1 cellular context compared by ENCODE assay signal in the genomic region with DNA sequence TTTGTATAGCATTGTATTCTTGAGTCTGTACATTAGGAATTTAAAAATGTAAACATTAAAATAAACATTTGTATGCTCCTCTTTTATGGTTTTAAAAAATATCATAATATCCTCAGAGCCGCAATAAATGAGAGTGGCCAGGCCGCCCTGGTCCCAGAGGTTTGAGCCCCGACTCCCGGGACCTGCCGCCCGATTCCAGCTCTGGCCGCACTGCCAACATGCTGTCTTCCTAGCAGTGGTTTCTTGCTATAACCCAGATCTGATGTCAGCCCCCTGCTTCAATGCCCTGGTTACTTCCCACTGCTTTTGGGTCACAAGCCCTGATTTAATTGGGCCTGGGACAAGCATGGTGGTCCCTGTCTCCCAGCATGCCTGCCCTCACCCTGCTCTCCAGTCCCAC.
TF ChIP-seq lines count a peak whose summit lies in the region.

No MANE protein-coding gene starts in this region.

TF ChIP-seq in H1, 55 proteins besides CTCF, POLR2A, EP300 and RAD21:
- TF ChIP-seq GABPA (IDR thresholded peaks at IDR 0.05; ENCODE audit: borderline replicate concordance, insufficient read depth, low read length) (no peak), GTF2F1 (IDR thresholded peaks at IDR 0.05; ENCODE audit: borderline replicate concordance, low read depth, low read length) (no peak), RBBP5 (IDR thresholded peaks at IDR 0.05; ENCODE audit: borderline replicate concordance, low read depth, low read length) (no peak), BACH1 (IDR thresholded peaks at IDR 0.05; ENCODE audit: low read length) (no peak), BRCA1 (IDR thresholded peaks at IDR 0.05; ENCODE audit: low read depth, low read length) (no peak), MAFK (IDR thresholded peaks at IDR 0.05; ENCODE audit: low read depth, low read length) (no peak), HDAC2 (IDR thresholded peaks at IDR 0.05; ENCODE audit: borderline replicate concordance in 1 of 2, low read depth in 2 of 2, low read length in 2 of 2) (no peak), SP2 (IDR thresholded peaks at IDR 0.05; ENCODE audit: low read length) (no peak), TEAD4 (IDR thresholded peaks at IDR 0.05; ENCODE audit: low read depth, low read length) (no peak), CEBPB (IDR thresholded peaks at IDR 0.05; ENCODE audit: low read depth, low read length) (no peak), SIN3A (conservative IDR thresholded peaks at IDR 0.05 in 1 of 2, IDR thresholded peaks at IDR 0.05 in 1 of 2; ENCODE audit: low read depth in 1 of 2, low read length in 2 of 2) (no peak), POU5F1 (IDR thresholded peaks at IDR 0.05; ENCODE audit: low read depth, low read length) (no peak), TAF7 (optimal IDR thresholded peaks at IDR 0.05; ENCODE audit: borderline replicate concordance, low read depth, low read length) (no peak), BCL11A (IDR thresholded peaks at IDR 0.05; ENCODE audit: low read depth in 2 of 2, low read length in 2 of 2) (no peak), CHD2 (IDR thresholded peaks at IDR 0.05; ENCODE audit: low read length) (no peak), JUND (IDR thresholded peaks at IDR 0.05; ENCODE audit: low read length) (no peak), HDAC6 (IDR thresholded peaks at IDR 0.05; ENCODE audit: low read depth, low read length) (no peak)
- TF ChIP-seq, protein P1, sequence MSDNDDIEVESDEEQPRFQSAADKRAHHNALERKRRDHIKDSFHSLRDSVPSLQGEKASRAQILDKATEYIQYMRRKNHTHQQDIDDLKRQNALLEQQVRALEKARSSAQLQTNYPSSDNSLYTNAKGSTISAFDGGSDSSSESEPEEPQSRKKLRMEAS (IDR thresholded peaks at IDR 0.05), result no peak
- TF ChIP-seq, protein P2, sequence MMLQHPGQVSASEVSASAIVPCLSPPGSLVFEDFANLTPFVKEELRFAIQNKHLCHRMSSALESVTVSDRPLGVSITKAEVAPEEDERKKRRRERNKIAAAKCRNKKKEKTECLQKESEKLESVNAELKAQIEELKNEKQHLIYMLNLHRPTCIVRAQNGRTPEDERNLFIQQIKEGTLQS (IDR thresholded peaks at IDR 0.05; ENCODE audit: insufficient read depth, low read depth, low read length), result no peak
- TF ChIP-seq, protein P3, sequence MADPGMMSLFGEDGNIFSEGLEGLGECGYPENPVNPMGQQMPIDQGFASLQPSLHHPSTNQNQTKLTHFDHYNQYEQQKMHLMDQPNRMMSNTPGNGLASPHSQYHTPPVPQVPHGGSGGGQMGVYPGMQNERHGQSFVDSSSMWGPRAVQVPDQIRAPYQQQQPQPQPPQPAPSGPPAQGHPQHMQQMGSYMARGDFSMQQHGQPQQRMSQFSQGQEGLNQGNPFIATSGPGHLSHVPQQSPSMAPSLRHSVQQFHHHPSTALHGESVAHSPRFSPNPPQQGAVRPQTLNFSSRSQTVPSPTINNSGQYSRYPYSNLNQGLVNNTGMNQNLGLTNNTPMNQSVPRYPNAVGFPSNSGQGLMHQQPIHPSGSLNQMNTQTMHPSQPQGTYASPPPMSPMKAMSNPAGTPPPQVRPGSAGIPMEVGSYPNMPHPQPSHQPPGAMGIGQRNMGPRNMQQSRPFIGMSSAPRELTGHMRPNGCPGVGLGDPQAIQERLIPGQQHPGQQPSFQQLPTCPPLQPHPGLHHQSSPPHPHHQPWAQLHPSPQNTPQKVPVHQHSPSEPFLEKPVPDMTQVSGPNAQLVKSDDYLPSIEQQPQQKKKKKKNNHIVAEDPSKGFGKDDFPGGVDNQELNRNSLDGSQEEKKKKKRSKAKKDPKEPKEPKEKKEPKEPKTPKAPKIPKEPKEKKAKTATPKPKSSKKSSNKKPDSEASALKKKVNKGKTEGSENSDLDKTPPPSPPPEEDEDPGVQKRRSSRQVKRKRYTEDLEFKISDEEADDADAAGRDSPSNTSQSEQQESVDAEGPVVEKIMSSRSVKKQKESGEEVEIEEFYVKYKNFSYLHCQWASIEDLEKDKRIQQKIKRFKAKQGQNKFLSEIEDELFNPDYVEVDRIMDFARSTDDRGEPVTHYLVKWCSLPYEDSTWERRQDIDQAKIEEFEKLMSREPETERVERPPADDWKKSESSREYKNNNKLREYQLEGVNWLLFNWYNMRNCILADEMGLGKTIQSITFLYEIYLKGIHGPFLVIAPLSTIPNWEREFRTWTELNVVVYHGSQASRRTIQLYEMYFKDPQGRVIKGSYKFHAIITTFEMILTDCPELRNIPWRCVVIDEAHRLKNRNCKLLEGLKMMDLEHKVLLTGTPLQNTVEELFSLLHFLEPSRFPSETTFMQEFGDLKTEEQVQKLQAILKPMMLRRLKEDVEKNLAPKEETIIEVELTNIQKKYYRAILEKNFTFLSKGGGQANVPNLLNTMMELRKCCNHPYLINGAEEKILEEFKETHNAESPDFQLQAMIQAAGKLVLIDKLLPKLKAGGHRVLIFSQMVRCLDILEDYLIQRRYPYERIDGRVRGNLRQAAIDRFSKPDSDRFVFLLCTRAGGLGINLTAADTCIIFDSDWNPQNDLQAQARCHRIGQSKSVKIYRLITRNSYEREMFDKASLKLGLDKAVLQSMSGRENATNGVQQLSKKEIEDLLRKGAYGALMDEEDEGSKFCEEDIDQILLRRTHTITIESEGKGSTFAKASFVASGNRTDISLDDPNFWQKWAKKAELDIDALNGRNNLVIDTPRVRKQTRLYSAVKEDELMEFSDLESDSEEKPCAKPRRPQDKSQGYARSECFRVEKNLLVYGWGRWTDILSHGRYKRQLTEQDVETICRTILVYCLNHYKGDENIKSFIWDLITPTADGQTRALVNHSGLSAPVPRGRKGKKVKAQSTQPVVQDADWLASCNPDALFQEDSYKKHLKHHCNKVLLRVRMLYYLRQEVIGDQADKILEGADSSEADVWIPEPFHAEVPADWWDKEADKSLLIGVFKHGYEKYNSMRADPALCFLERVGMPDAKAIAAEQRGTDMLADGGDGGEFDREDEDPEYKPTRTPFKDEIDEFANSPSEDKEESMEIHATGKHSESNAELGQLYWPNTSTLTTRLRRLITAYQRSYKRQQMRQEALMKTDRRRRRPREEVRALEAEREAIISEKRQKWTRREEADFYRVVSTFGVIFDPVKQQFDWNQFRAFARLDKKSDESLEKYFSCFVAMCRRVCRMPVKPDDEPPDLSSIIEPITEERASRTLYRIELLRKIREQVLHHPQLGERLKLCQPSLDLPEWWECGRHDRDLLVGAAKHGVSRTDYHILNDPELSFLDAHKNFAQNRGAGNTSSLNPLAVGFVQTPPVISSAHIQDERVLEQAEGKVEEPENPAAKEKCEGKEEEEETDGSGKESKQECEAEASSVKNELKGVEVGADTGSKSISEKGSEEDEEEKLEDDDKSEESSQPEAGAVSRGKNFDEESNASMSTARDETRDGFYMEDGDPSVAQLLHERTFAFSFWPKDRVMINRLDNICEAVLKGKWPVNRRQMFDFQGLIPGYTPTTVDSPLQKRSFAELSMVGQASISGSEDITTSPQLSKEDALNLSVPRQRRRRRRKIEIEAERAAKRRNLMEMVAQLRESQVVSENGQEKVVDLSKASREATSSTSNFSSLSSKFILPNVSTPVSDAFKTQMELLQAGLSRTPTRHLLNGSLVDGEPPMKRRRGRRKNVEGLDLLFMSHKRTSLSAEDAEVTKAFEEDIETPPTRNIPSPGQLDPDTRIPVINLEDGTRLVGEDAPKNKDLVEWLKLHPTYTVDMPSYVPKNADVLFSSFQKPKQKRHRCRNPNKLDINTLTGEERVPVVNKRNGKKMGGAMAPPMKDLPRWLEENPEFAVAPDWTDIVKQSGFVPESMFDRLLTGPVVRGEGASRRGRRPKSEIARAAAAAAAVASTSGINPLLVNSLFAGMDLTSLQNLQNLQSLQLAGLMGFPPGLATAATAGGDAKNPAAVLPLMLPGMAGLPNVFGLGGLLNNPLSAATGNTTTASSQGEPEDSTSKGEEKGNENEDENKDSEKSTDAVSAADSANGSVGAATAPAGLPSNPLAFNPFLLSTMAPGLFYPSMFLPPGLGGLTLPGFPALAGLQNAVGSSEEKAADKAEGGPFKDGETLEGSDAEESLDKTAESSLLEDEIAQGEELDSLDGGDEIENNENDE (IDR thresholded peaks at IDR 0.05; ENCODE audit: insufficient replicate concordance, low read length), result no peak
TF ChIP-seq in H1: peak in this region for 0.
